ENCODE assay signal across 24 cellular contexts in genomic region chr12:104482748-104483147, GRCh38. TPM values are rescaled to one million over a fixed set of nuclear protein-coding genes. Genes with fewer than 3 reads are reported as not detected.
DNase-seq lines count a peak whose midpoint lies in the region; ATAC-seq, FAIRE-seq and TF ChIP-seq lines count a peak whose summit lies in the region.
"Had no signal": no experiment of that assay in that cellular context is flagged by ENCODE, and none has a peak within 500 bp of the region (broad histone marks: within the 10 kb centered on the region; RNA-seq: fewer than 3 reads in every experiment).

No MANE protein-coding gene starts in this region.

- peak overlapping the region; percentile 43 for H3K4me2 ChIP-seq in DND-41 (ENCODE audit: insufficient read depth, low read length)
- H3K4me2 ChIP-seq: hepatocyte had no signal

- H3K9me3 ChIP-seq in DND-41 (ENCODE audit: insufficient read depth, low read length, severe bottlenecking), result no peaks in the 10 kb centered on the region

- H3K27me3 Mint-ChIP-seq in activated CD4-positive, alpha-beta memory T cell treated with anti-CD3 and anti-CD28 coated beads for 36 hours, result no peaks in the 10 kb centered on the region
- H3K27me3 Mint-ChIP-seq in naive B cell, result no peaks in the 10 kb centered on the region
- H3K27me3 Mint-ChIP-seq: stimulated activated naive CD8-positive, alpha-beta T cell treated with anti-CD3 and anti-CD28 coated beads, Interleukin-15, Interleukin-2, amounts not matched to agents 100 ng/mL and 50 ng/mL, for 24 hours; type B pancreatic cell had no signal

- H3K36me3 Mint-ChIP-seq in activated CD4-positive, alpha-beta memory T cell treated with anti-CD3 and anti-CD28 coated beads for 36 hours, result peaks cover 28% of the 10 kb centered on the region
- peaks cover 8 to 12% of the 10 kb centered on the region in 2 donors for H3K36me3 Mint-ChIP-seq in naive B cell

- no peaks in the 10 kb centered on the region; the same call in 1 of the 2 replicates for H4K20me1 ChIP-seq in DND-41 (ENCODE audit: insufficient read depth, low read length)

- peak overlapping the region; percentile 88 for H3K27ac ChIP-seq in DND-41 (ENCODE audit: low read length)
- H3K27ac ChIP-seq: 22Rv1, hepatocyte had no signal

- H3K9me3 Mint-ChIP-seq in activated CD4-positive, alpha-beta memory T cell treated with anti-CD3 and anti-CD28 coated beads for 36 hours, result no peaks in the 10 kb centered on the region
- H3K9me3 Mint-ChIP-seq in naive B cell, result no peaks in the 10 kb centered on the region
- H3K9me3 Mint-ChIP-seq: nephron; stimulated activated naive CD8-positive, alpha-beta T cell treated with anti-CD3 and anti-CD28 coated beads, Interleukin-15, Interleukin-2, amounts not matched to agents 100 ng/mL and 50 ng/mL, for 24 hours had no signal

- H3K27ac Mint-ChIP-seq in activated CD4-positive, alpha-beta memory T cell treated with anti-CD3 and anti-CD28 coated beads for 36 hours, result peak overlapping the region; percentile 78
- peak overlapping the region in 5 of 6 donors; percentile 43 to 97 (median 66) for H3K27ac Mint-ChIP-seq in naive B cell
- H3K27ac Mint-ChIP-seq: nephron; stimulated activated naive CD8-positive, alpha-beta T cell treated with anti-CD3 and anti-CD28 coated beads, Interleukin-15, Interleukin-2, amounts not matched to agents 100 ng/mL and 50 ng/mL, for 24 hours; type B pancreatic cell had no signal

- FAIRE-seq in D721Med (lab: Jason Lieb, UNC), result no peak
- FAIRE-seq: colon, GM12892 had no signal

- H3K4me1 Mint-ChIP-seq in activated CD4-positive, alpha-beta memory T cell treated with anti-CD3 and anti-CD28 coated beads for 36 hours (ENCODE audit: low read depth), result peaks cover 95% of the 10 kb centered on the region
- H3K4me1 Mint-ChIP-seq in naive B cell, result peaks cover 89 to 100% (median 96%) of the 10 kb centered on the region in 3 donors

- CTCF ChIA-PET in activated CD4-positive, alpha-beta memory T cell treated with anti-CD3 and anti-CD28 coated beads for 36 hours (lab: Charles Lee), result no interaction called here

- no peaks in the 10 kb centered on the region for H3K27me3 ChIP-seq in DND-41 (ENCODE audit: insufficient read depth, low read length, poor library complexity)
- H3K27me3 ChIP-seq: hepatocyte had no signal

- H3K9ac ChIP-seq in DND-41 (ENCODE audit: low read depth, low read length), result peak overlapping the region; percentile 39

- intact Hi-C loops in activated CD4-positive, alpha-beta memory T cell treated with anti-CD3 and anti-CD28 coated beads for 36 hours (cut with micrococcal nuclease), result no loop called here
- intact Hi-C loops in posterior cingulate gyrus (cut with DNase I), result no loop called here

- POLR2A ChIA-PET in activated CD4-positive, alpha-beta memory T cell treated with anti-CD3 and anti-CD28 coated beads for 36 hours (lab: Charles Lee), result interaction anchor here (0.6 to 1.0 kb wide), 2 partner anchors 10 to 298 kb away, joined by 3 read pairs; no protein-coding TSS in a partner anchor

- no peak overlapping the region for H2AFZ ChIP-seq in DND-41 (ENCODE audit: low read depth, low read length)
- H2AFZ ChIP-seq: hepatocyte had no signal

- H3K4me3 ChIP-seq in DND-41 (ENCODE audit: low read depth in 1 of 2, low read length in 2 of 2), result no peak overlapping the region; a peak in 1 of 4 replicates
- H3K4me3 ChIP-seq: hepatocyte had no signal

- TF ChIP-seq CTCF in DND-41 (IDR thresholded peaks at IDR 0.05; ENCODE audit: borderline replicate concordance, extremely low read depth, low read length, poor library complexity, severe bottlenecking), result no peak
- TF ChIP-seq CTCF in D721Med (IDR thresholded peaks at IDR 0.05; ENCODE audit: insufficient read depth, missing control alignments), result no peak

- ATAC-seq in DND-41 (ENCODE audit: insufficient read depth, low read depth) (no peak), naive B cell (ENCODE audit: low read depth in 2 of 2) (no peak)
- ATAC-seq: PC-3 had no signal

- no peak overlapping the region for H3K4me3 Mint-ChIP-seq in activated CD4-positive, alpha-beta memory T cell treated with anti-CD3 and anti-CD28 coated beads for 36 hours
- peak overlapping the region in 7 of 8 donors; percentile 9 to 84 (median 71) for H3K4me3 Mint-ChIP-seq in naive B cell
- H3K4me3 Mint-ChIP-seq: nephron; stimulated activated naive CD8-positive, alpha-beta T cell treated with anti-CD3 and anti-CD28 coated beads, Interleukin-15, Interleukin-2, amounts not matched to agents 100 ng/mL and 50 ng/mL, for 24 hours; type B pancreatic cell had no signal

- H3K36me3 ChIP-seq in DND-41 (ENCODE audit: insufficient read depth, low read length), result peaks cover 60% of the 10 kb centered on the region

- peaks cover 100% of the 10 kb centered on the region for H3K4me1 ChIP-seq in DND-41 (ENCODE audit: insufficient read depth, low read length)

- peak; percentile 13 to 22 for DNase-seq in NCI-H524 (lab: John Stamatoyannopoulos, UW)
- DNase-seq in NCI-H524 treated with DMSO at 0.1 percent for 48 hours (lab: John Stamatoyannopoulos, UW), result no peak
- DNase-seq in DND-41, result no peak
- DNase-seq in activated CD4-positive, alpha-beta memory T cell treated with anti-CD3 and anti-CD28 coated beads for 36 hours, result no peak
- DNase-seq in naive B cell, result no peak
- no peak for DNase-seq in globus pallidus (ENCODE audit: low spot score)
- no peak for DNase-seq in D721Med (ENCODE audit: insufficient read length, low spot score)
- DNase-seq in posterior cingulate gyrus, result no peak
- DNase-seq: AML-193; H7; islet precursor cell; NCI-H146; NCI-H2171; NCI-H748 treated with DMSO at 0.1 percent for 48 hours; PC-3; SIG-M5; stimulated activated CD4-positive, alpha-beta T cell treated with anti-CD3 and anti-CD28 coated beads, Interleukin-1b, Interleukin-23, amount 100 ng/mL, for 48 hours had no signal

- H3K79me2 ChIP-seq in DND-41 (ENCODE audit: insufficient read depth, low read length), result peaks cover 96% of the 10 kb centered on the region
- H3K79me2 ChIP-seq: hepatocyte had no signal

RNA-seq across cellular contexts. Expression of gene CHST11, which starts 26.0 kb away (rescaled TPM):
- total RNA-seq in activated CD4-positive, alpha-beta memory T cell treated with anti-CD3 and anti-CD28 coated beads for 36 hours, result 10 to 100 TPM; 58.3 to 59.0 TPM
- 10 to 100 TPM; 39.8 to 63.6 (median 58.6) TPM for polyA plus RNA-seq in naive B cell (ENCODE audit: low read depth in 6 of 6)

Comparison
In these comparisons a context has a peak if more than half of its experiments do, and no peak if none do; other contexts are left out.
1. DNase-seq: peak in NCI-H524 (2 of 2); none in NCI-H524 treated with DMSO at 0.1 percent for 48 hours (single experiment), DND-41 (single experiment), activated CD4-positive, alpha-beta memory T cell treated with anti-CD3 and anti-CD28 coated beads for 36 hours (single experiment), naive B cell (single experiment), globus pallidus (single experiment), D721Med (single experiment) and posterior cingulate gyrus (0 of 10).